In the genomic region with DNA sequence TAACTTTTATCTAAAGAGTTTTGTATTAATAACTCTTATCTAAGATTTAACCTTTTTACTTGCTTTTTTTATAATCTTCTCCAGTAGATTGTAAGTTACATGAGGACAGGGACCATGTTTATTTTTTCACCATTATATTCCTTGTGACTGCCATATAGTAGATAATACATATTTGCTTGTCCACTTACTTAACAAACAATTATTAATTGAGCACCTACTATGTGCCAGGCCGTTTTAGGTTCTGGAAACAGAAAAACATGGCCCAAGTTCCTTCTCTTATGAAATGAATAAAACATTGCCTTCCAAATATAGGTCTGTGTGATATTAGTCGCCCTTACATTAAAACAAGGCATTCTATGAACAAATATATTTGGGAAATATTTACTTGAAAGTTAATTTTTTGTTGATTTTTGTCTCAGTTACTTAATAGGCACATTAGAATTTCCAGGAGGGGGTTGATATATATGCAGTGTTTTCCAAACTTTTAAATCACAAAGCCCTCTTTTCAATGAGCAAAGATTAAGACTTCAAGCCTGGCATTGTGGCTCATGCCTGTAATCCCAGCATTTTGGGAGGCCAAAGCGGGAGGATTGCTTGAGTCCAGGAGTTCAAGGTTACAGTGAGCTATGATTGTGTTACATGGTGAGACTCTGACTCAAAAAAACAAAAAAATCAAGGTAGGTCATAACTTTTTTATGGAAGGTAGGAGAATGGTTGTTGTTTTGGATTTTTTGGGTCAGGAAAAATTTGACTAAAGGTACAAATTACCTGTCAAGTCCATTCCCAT, we compare ENCODE assay signal across 10 cellular contexts.
"Had no signal": no experiment of that assay in that cellular context is flagged by ENCODE, and none has a peak within 500 bp of the region (broad histone marks: within the 10 kb centered on the region; RNA-seq: fewer than 3 reads in every experiment).

No MANE protein-coding gene starts in this region.

- H3K4me2 ChIP-seq: KMS-11 had no signal

- H3K4me3 ChIP-seq: GM23248, HAP-1 had no signal

- H2AFZ ChIP-seq: GM23248 had no signal

- DNase-seq: GM23248, GOT3, H7, HFFc6, IMR-90, Kasumi-1, KBM-7 had no signal

- H3K4me3 Mint-ChIP-seq: HFFc6 had no signal

- H3K9ac ChIP-seq: GM23248, KMS-11 had no signal

- H3K27ac ChIP-seq: GM23248, HL-60, KMS-11 had no signal

- H3K9me3 Mint-ChIP-seq: HFFc6 had no signal

- H3K27ac Mint-ChIP-seq: HFFc6 had no signal

- H3K9me3 ChIP-seq: HAP-1 had no signal

- H3K36me3 ChIP-seq: HAP-1 had no signal
